8 cellular contexts compared by ENCODE assay signal in the genomic region with DNA sequence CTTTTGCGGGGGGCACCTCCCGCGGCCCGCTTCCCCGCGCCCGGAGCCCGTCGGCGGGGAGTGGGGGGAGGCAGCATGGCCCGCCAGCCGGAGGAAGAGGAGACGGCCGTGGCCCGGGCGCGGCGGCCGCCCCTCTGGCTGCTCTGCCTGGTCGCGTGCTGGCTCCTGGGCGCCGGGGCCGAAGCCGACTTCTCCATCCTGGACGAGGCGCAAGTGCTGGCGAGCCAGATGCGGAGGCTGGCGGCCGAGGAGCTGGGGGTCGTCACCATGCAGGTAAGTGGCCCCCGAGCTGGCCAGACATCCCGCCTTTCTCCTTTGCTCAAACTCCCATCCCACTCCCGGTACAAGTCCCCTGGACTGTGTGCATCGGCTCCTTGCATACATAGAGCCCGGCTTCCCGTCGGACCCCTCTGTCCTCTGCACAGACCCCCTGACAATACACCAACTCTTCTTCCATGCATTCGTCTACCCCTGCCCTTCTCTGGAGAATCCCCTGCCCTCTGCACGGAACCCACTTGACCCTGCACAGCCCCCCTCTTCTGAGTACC. TPM values are rescaled to one million over a fixed set of nuclear protein-coding genes. Genes with fewer than 3 reads are reported as not detected.
DNase-seq lines count a peak whose midpoint lies in the region; ATAC-seq and TF ChIP-seq lines count a peak whose summit lies in the region.

No MANE protein-coding gene starts in this region.

- H3K4me3 ChIP-seq in iPS DF 6.9 (ENCODE audit: low read length) (peak overlapping the region; percentile 76), sigmoid colon (peak overlapping the region; percentile 42 to 80 (median 67))

- H3K9me3 Mint-ChIP-seq in activated naive CD8-positive, alpha-beta T cell treated with anti-CD3 and anti-CD28 coated beads, Interleukin-2, amount 10 ng/mL, durations not matched to agents 7 days and 5 days: no peaks in the 10 kb centered on the region

- H3K36me3 Mint-ChIP-seq in activated naive CD8-positive, alpha-beta T cell treated with anti-CD3 and anti-CD28 coated beads, Interleukin-2, amount 10 ng/mL, durations not matched to agents 7 days and 5 days: no peaks in the 10 kb centered on the region

- peak overlapping the region; percentile 36 for H3K27ac Mint-ChIP-seq in activated naive CD8-positive, alpha-beta T cell treated with anti-CD3 and anti-CD28 coated beads, Interleukin-2, amount 10 ng/mL, durations not matched to agents 7 days and 5 days

- TF ChIP-seq EP300 in sigmoid colon (IDR thresholded peaks at IDR 0.05): no peak

- H3K27me3 Mint-ChIP-seq in activated naive CD8-positive, alpha-beta T cell treated with anti-CD3 and anti-CD28 coated beads, Interleukin-2, amount 10 ng/mL, durations not matched to agents 7 days and 5 days: peaks cover 45% of the 10 kb centered on the region

- no peak overlapping the region for H3K27ac ChIP-seq in iPS DF 6.9 (ENCODE audit: low read length)
- peak overlapping the region; percentile 78 to 84 (median 80) for H3K27ac ChIP-seq in sigmoid colon

- peak overlapping the region; percentile 87 for H3K4me3 Mint-ChIP-seq in activated naive CD8-positive, alpha-beta T cell treated with anti-CD3 and anti-CD28 coated beads, Interleukin-2, amount 10 ng/mL, durations not matched to agents 7 days and 5 days

- no peaks in the 10 kb centered on the region for H3K36me3 ChIP-seq in iPS DF 6.9 (ENCODE audit: control insufficient read depth, insufficient read depth, low read length)
- no peaks in the 10 kb centered on the region for H3K36me3 ChIP-seq in sigmoid colon

- no peak for TF ChIP-seq CTCF in sigmoid colon (IDR thresholded peaks at IDR 0.05)

- H3K4me1 Mint-ChIP-seq in activated naive CD8-positive, alpha-beta T cell treated with anti-CD3 and anti-CD28 coated beads, Interleukin-2, amount 10 ng/mL, durations not matched to agents 7 days and 5 days: peaks cover 14% of the 10 kb centered on the region

- peak; percentile 24 for ATAC-seq in GM19438 (IDR thresholded peaks at IDR 0.05; ENCODE audit: low read depth, unreplicated experiment)
- ATAC-seq in activated naive CD8-positive, alpha-beta T cell treated with anti-CD3 and anti-CD28 coated beads, Interleukin-2, amount 10 ng/mL, durations not matched to agents 7 days and 5 days (ENCODE audit: low read depth): peak; percentile 37

- WGBS in iPS DF 6.9 (ENCODE audit: insufficient coverage, insufficient read length): no CpG with 5 or more reads among the region's 41 CpGs
- WGBS in sigmoid colon, 2 donors: 0 to 1% methylated on average over 41 of the region's 41 CpGs

- intact Hi-C loops in sigmoid colon (cut with DNase I): loop anchor here (5.0 to 10.0 kb wide), 4 partner anchors 204 to 354 kb away; a partner anchor contains a TSS

- no peak for TF ChIP-seq POLR2A in sigmoid colon (IDR thresholded peaks at IDR 0.05)

- DNase-seq in COLO668 (lab: John Stamatoyannopoulos, UW; ENCODE audit: unreplicated experiment) (peak; percentile 83), HuH-7 (ENCODE audit: low spot score) (peak; percentile 58), iPS DF 6.9 (ENCODE audit: low read depth, low spot score) (no peak), sigmoid colon (peak; percentile 71), NCI-H128 (lab: John Stamatoyannopoulos, UW; ENCODE audit: unreplicated experiment) (no peak), NCI-H526 treated with DMSO at 0.1 percent for 48 hours (lab: John Stamatoyannopoulos, UW) (no peak)
- no peak for DNase-seq in activated naive CD8-positive, alpha-beta T cell treated with anti-CD3 and anti-CD28 coated beads, Interleukin-2, amount 10 ng/mL, durations not matched to agents 7 days and 5 days

- peaks cover 8% of the 10 kb centered on the region; the same call in 1 of the 2 replicates for H3K4me1 ChIP-seq in iPS DF 6.9 (ENCODE audit: control insufficient read depth, insufficient read depth, low read length)
- peaks cover 0 to 34% (median 24%) of the 10 kb centered on the region in 4 donors for H3K4me1 ChIP-seq in sigmoid colon

- POLR2A ChIA-PET in activated naive CD8-positive, alpha-beta T cell treated with anti-CD3 and anti-CD28 coated beads, Interleukin-2, amount 10 ng/mL, durations not matched to agents 7 days and 5 days (lab: Charles Lee): no interaction called here

- H3K9me3 ChIP-seq in iPS DF 6.9 (ENCODE audit: control insufficient read depth, insufficient read depth, low read length): no peaks in the 10 kb centered on the region
- no peaks in the 10 kb centered on the region for H3K9me3 ChIP-seq in sigmoid colon

- H3K27me3 ChIP-seq in iPS DF 6.9 (ENCODE audit: control insufficient read depth, insufficient read depth, low read length) (no peaks in the 10 kb centered on the region; the same call in 1 of the 2 replicates), sigmoid colon (peaks cover 0 to 5% (median 0%) of the 10 kb centered on the region in 3 donors)

RNA-seq across cellular contexts. Expression of a gene that starts 0.8 kb away (rescaled TPM):
- total RNA-seq in activated naive CD8-positive, alpha-beta T cell treated with anti-CD3 and anti-CD28 coated beads, Interleukin-2, amount 10 ng/mL, durations not matched to agents 7 days and 5 days: under 1 TPM; 0.82 to 0.91 TPM
- 1 to 10 TPM; 3.7 to 7.1 (median 6.6) TPM for total RNA-seq in sigmoid colon
- 1 to 10 TPM in 2 of 3 donors, under 1 TPM in 1; 0.23 to 1.3 (median 1.2) TPM for polyA plus RNA-seq in sigmoid colon

Comparison
In these comparisons a context has a peak if more than half of its experiments do, and no peak if none do; other contexts are left out.
1. DNase-seq: peak in COLO668 (single experiment), HuH-7 (single experiment) and sigmoid colon (single experiment); none in activated naive CD8-positive, alpha-beta T cell treated with anti-CD3 and anti-CD28 coated beads, Interleukin-2, amount 10 ng/mL, durations not matched to agents 7 days and 5 days (single experiment), iPS DF 6.9 (single experiment), NCI-H128 (single experiment) and NCI-H526 treated with DMSO at 0.1 percent for 48 hours (single experiment).